ENCODE assay signal across 1 cellular context in the genomic region with DNA sequence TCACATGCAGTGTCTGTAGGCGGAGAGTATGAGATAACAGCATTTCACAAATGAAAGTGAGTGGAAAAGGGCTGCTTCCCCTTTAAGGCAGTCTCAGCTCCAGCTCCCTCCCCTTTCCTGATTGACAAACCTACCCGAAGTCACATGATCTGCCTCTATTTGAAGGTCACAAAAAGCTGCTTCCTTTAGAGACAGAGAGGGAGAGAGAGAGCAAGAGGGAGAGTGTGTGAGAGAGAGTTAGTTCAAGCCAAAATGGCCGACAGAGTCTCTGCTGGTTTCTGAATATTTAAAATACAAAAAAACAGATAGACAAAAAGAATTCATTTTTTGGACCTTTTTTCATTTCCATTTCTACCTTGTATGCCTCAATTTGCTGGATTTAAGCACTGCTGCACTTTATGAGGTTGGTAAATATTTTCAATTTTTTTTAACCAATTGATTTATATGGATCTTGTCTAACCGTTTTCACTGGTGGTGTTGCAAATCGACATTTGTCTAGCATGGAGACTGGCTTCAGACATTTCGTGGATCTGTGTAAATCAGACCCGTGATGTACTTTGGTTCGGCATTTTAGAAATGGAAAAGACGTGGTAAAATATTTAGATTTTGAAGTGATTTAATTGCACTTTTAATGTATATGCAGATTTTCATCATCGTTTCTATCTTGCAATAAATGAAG.
TF ChIP-seq lines count a peak whose summit lies in the region.

A gene with protein sequence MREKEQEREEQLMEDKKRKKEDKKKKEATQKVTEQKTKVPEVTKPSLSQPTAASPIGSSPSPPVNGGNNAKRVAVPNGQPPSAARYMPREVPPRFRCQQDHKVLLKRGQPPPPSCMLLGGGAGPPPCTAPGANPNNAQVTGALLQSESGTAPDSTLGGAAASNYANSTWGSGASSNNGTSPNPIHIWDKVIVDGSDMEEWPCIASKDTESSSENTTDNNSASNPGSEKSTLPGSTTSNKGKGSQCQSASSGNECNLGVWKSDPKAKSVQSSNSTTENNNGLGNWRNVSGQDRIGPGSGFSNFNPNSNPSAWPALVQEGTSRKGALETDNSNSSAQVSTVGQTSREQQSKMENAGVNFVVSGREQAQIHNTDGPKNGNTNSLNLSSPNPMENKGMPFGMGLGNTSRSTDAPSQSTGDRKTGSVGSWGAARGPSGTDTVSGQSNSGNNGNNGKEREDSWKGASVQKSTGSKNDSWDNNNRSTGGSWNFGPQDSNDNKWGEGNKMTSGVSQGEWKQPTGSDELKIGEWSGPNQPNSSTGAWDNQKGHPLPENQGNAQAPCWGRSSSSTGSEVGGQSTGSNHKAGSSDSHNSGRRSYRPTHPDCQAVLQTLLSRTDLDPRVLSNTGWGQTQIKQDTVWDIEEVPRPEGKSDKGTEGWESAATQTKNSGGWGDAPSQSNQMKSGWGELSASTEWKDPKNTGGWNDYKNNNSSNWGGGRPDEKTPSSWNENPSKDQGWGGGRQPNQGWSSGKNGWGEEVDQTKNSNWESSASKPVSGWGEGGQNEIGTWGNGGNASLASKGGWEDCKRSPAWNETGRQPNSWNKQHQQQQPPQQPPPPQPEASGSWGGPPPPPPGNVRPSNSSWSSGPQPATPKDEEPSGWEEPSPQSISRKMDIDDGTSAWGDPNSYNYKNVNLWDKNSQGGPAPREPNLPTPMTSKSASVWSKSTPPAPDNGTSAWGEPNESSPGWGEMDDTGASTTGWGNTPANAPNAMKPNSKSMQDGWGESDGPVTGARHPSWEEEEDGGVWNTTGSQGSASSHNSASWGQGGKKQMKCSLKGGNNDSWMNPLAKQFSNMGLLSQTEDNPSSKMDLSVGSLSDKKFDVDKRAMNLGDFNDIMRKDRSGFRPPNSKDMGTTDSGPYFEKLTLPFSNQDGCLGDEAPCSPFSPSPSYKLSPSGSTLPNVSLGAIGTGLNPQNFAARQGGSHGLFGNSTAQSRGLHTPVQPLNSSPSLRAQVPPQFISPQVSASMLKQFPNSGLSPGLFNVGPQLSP (N-terminal part only) (plus strand): TSS at position 188 of the 679 bp plus-strand sequence. CDS start 211 bp downstream, at position 399.

TF ChIP-seq in HepG2, 621 proteins besides CTCF, POLR2A, EP300 and RAD21 (continued from another document and continues in another):
- TF ChIP-seq, protein P1, sequence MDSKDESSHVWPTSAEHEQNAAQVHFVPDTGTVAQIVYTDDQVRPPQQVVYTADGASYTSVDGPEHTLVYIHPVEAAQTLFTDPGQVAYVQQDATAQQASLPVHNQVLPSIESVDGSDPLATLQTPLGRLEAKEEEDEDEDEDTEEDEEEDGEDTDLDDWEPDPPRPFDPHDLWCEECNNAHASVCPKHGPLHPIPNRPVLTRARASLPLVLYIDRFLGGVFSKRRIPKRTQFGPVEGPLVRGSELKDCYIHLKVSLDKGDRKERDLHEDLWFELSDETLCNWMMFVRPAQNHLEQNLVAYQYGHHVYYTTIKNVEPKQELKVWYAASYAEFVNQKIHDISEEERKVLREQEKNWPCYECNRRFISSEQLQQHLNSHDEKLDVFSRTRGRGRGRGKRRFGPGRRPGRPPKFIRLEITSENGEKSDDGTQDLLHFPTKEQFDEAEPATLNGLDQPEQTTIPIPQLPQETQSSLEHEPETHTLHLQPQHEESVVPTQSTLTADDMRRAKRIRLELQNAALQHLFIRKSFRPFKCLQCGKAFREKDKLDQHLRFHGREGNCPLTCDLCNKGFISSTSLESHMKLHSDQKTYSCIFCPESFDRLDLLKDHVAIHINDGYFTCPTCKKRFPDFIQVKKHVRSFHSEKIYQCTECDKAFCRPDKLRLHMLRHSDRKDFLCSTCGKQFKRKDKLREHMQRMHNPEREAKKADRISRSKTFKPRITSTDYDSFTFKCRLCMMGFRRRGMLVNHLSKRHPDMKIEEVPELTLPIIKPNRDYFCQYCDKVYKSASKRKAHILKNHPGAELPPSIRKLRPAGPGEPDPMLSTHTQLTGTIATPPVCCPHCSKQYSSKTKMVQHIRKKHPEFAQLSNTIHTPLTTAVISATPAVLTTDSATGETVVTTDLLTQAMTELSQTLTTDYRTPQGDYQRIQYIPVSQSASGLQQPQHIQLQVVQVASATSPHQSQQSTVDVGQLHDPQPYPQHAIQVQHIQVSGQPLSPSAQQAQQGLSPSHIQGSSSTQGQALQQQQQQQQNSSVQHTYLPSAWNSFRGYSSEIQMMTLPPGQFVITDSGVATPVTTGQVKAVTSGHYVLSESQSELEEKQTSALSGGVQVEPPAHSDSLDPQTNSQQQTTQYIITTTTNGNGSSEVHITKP (CRISPR knock-in tag; IDR thresholded peaks at IDR 0.05; ENCODE audit: low read depth): peak; percentile 54; the same call in 1 of the 2 replicates
- TF ChIP-seq ZFP36L2 (CRISPR knock-in tag; IDR thresholded peaks at IDR 0.05) (no peak), SRSF1 (optimal IDR thresholded peaks at IDR 0.05; ENCODE audit: low read depth, low read length) (no peak), SALL1 (CRISPR knock-in tag; IDR thresholded peaks at IDR 0.05) (no peak), HOXA9 (CRISPR knock-in tag; IDR thresholded peaks at IDR 0.05; ENCODE audit: borderline replicate concordance) (no peak), YEATS2 (CRISPR knock-in tag; IDR thresholded peaks at IDR 0.05; ENCODE audit: borderline replicate concordance) (peak; percentile 86; the same call in 1 of the 2 replicates), HIVEP1 (CRISPR knock-in tag; IDR thresholded peaks at IDR 0.05) (no peak), ZNF556 (CRISPR knock-in tag; IDR thresholded peaks at IDR 0.05; ENCODE audit: borderline replicate concordance) (no peak), KLF16 (CRISPR knock-in tag; IDR thresholded peaks at IDR 0.05) (peak in 1 of 2 experiments; percentile 89; a peak in 2 of 4 replicates), HNRNPLL (IDR thresholded peaks at IDR 0.05; ENCODE audit: low read depth, low read length, poor library complexity, severe bottlenecking) (no peak), ZNF839 (CRISPR knock-in tag; IDR thresholded peaks at IDR 0.05; ENCODE audit: borderline replicate concordance) (no peak), CEBPG (CRISPR knock-in tag; IDR thresholded peaks at IDR 0.05) (peak; percentile 73), ZNF605 (CRISPR knock-in tag; IDR thresholded peaks at IDR 0.05) (0 out of 2 replicates have a peak, but pooled peaks have one; percentile 51), MTF2 (CRISPR knock-in tag; IDR thresholded peaks at IDR 0.05; ENCODE audit: borderline replicate concordance) (no peak), CREM (IDR thresholded peaks at IDR 0.05) (peak; percentile 25; the same call in 1 of the 2 replicates), CREM (CRISPR knock-in tag; IDR thresholded peaks at IDR 0.05) (no peak), JUND (CRISPR knock-in tag; IDR thresholded peaks at IDR 0.05) (no peak)
- TF ChIP-seq, protein P2, sequence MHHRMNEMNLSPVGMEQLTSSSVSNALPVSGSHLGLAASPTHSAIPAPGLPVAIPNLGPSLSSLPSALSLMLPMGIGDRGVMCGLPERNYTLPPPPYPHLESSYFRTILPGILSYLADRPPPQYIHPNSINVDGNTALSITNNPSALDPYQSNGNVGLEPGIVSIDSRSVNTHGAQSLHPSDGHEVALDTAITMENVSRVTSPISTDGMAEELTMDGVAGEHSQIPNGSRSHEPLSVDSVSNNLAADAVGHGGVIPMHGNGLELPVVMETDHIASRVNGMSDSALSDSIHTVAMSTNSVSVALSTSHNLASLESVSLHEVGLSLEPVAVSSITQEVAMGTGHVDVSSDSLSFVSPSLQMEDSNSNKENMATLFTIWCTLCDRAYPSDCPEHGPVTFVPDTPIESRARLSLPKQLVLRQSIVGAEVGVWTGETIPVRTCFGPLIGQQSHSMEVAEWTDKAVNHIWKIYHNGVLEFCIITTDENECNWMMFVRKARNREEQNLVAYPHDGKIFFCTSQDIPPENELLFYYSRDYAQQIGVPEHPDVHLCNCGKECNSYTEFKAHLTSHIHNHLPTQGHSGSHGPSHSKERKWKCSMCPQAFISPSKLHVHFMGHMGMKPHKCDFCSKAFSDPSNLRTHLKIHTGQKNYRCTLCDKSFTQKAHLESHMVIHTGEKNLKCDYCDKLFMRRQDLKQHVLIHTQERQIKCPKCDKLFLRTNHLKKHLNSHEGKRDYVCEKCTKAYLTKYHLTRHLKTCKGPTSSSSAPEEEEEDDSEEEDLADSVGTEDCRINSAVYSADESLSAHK (CRISPR knock-in tag; IDR thresholded peaks at IDR 0.05; ENCODE audit: borderline replicate concordance): no peak
- TF ChIP-seq, protein P3, sequence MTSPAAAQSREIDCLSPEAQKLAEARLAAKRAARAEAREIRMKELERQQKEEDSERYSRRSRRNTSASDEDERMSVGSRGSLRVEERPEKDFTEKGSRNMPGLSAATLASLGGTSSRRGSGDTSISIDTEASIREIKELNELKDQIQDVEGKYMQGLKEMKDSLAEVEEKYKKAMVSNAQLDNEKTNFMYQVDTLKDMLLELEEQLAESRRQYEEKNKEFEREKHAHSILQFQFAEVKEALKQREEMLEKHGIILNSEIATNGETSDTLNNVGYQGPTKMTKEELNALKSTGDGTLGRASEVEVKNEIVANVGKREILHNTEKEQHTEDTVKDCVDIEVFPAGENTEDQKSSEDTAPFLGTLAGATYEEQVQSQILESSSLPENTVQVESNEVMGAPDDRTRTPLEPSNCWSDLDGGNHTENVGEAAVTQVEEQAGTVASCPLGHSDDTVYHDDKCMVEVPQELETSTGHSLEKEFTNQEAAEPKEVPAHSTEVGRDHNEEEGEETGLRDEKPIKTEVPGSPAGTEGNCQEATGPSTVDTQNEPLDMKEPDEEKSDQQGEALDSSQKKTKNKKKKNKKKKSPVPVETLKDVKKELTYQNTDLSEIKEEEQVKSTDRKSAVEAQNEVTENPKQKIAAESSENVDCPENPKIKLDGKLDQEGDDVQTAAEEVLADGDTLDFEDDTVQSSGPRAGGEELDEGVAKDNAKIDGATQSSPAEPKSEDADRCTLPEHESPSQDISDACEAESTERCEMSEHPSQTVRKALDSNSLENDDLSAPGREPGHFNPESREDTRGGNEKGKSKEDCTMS (CRISPR knock-in tag; conservative IDR thresholded peaks at IDR 0.05): no peak
- TF ChIP-seq, protein P4, sequence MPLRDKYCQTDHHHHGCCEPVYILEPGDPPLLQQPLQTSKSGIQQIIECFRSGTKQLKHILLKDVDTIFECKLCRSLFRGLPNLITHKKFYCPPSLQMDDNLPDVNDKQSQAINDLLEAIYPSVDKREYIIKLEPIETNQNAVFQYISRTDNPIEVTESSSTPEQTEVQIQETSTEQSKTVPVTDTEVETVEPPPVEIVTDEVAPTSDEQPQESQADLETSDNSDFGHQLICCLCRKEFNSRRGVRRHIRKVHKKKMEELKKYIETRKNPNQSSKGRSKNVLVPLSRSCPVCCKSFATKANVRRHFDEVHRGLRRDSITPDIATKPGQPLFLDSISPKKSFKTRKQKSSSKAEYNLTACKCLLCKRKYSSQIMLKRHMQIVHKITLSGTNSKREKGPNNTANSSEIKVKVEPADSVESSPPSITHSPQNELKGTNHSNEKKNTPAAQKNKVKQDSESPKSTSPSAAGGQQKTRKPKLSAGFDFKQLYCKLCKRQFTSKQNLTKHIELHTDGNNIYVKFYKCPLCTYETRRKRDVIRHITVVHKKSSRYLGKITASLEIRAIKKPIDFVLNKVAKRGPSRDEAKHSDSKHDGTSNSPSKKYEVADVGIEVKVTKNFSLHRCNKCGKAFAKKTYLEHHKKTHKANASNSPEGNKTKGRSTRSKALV (CRISPR knock-in tag; IDR thresholded peaks at IDR 0.05): no peak
- TF ChIP-seq, protein P5, sequence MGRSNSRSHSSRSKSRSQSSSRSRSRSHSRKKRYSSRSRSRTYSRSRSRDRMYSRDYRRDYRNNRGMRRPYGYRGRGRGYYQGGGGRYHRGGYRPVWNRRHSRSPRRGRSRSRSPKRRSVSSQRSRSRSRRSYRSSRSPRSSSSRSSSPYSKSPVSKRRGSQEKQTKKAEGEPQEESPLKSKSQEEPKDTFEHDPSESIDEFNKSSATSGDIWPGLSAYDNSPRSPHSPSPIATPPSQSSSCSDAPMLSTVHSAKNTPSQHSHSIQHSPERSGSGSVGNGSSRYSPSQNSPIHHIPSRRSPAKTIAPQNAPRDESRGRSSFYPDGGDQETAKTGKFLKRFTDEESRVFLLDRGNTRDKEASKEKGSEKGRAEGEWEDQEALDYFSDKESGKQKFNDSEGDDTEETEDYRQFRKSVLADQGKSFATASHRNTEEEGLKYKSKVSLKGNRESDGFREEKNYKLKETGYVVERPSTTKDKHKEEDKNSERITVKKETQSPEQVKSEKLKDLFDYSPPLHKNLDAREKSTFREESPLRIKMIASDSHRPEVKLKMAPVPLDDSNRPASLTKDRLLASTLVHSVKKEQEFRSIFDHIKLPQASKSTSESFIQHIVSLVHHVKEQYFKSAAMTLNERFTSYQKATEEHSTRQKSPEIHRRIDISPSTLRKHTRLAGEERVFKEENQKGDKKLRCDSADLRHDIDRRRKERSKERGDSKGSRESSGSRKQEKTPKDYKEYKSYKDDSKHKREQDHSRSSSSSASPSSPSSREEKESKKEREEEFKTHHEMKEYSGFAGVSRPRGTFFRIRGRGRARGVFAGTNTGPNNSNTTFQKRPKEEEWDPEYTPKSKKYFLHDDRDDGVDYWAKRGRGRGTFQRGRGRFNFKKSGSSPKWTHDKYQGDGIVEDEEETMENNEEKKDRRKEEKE (IDR thresholded peaks at IDR 0.05): no peak
- TF ChIP-seq, protein P6, sequence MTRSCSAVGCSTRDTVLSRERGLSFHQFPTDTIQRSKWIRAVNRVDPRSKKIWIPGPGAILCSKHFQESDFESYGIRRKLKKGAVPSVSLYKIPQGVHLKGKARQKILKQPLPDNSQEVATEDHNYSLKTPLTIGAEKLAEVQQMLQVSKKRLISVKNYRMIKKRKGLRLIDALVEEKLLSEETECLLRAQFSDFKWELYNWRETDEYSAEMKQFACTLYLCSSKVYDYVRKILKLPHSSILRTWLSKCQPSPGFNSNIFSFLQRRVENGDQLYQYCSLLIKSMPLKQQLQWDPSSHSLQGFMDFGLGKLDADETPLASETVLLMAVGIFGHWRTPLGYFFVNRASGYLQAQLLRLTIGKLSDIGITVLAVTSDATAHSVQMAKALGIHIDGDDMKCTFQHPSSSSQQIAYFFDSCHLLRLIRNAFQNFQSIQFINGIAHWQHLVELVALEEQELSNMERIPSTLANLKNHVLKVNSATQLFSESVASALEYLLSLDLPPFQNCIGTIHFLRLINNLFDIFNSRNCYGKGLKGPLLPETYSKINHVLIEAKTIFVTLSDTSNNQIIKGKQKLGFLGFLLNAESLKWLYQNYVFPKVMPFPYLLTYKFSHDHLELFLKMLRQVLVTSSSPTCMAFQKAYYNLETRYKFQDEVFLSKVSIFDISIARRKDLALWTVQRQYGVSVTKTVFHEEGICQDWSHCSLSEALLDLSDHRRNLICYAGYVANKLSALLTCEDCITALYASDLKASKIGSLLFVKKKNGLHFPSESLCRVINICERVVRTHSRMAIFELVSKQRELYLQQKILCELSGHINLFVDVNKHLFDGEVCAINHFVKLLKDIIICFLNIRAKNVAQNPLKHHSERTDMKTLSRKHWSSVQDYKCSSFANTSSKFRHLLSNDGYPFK (CRISPR knock-in tag; IDR thresholded peaks at IDR 0.05; ENCODE audit: borderline replicate concordance): no peak
- TF ChIP-seq, protein P7, sequence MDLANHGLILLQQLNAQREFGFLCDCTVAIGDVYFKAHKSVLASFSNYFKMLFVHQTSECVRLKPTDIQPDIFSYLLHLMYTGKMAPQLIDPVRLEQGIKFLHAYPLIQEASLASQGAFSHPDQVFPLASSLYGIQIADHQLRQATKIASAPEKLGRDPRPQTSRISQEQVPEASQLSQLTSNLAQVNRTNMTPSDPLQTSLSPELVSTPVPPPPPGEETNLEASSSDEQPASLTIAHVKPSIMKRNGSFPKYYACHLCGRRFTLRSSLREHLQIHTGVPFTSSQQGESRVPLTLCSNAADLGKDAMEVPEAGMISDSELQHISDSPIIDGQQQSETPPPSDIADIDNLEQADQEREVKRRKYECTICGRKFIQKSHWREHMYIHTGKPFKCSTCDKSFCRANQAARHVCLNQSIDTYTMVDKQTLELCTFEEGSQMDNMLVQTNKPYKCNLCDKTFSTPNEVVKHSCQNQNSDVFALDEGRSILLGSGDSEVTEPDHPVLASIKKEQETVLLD (CRISPR knock-in tag; IDR thresholded peaks at IDR 0.05; ENCODE audit: low read depth): no peak
